Comparison of ENCODE assay signal across 8 cellular contexts in genomic region chr6:5260661-5261544, GRCh38. TPM values are rescaled to one million over a fixed set of nuclear protein-coding genes. Genes with fewer than 3 reads are reported as not detected.
DNase-seq lines count a peak whose midpoint lies in the region; ATAC-seq and TF ChIP-seq lines count a peak whose summit lies in the region.

FARS2 (plus strand) TSS chr6:5261513.
LYRM4 (minus strand) TSS chr6:5260950; CDS start chr6:5260733, 217 bp downstream.

- H2AFZ ChIP-seq in hepatocyte = peak within 1 kb of the TSS; percentile 77

- no peaks in the 10 kb centered on the region for H3K36me3 ChIP-seq in hepatocyte (replicated peaks; ENCODE audit: insufficient read depth, low read depth)

- H3K27ac ChIP-seq in hepatocyte = peak within 1 kb of the TSS; percentile 99

- peak within 1 kb of the TSS; percentile 82 for H3K4me3 ChIP-seq in hepatocyte

- no peaks in the 10 kb centered on the region for H3K9me3 ChIP-seq in hepatocyte (ENCODE audit: low read depth)

- H3K9me2 ChIP-seq in hepatocyte (replicated peaks; ENCODE audit: insufficient read depth) = no peaks in the 10 kb centered on the region

- H3K4me2 ChIP-seq in hepatocyte = peak within 1 kb of the TSS; percentile 72

- DNase-seq in NCI-H2029 (lab: John Stamatoyannopoulos, UW) (peak; percentile 95), T1000 (lab: John Stamatoyannopoulos, UW) (peak; percentile 88), astrocyte of the hippocampus (ENCODE audit: low read depth, low spot score) (peak; percentile 97), hepatocyte (ENCODE audit: low spot score) (peak; percentile 95), retina (peak; percentile 100), OCI-M2 (lab: John Stamatoyannopoulos, UW; ENCODE audit: unreplicated experiment) (no peak)

- peak; percentile 31 for TF ChIP-seq CTCF in hepatocyte (IDR thresholded peaks at IDR 0.05; ENCODE audit: poor library complexity)

- ATAC-seq in GM18508 (IDR thresholded peaks at IDR 0.05; ENCODE audit: insufficient read depth, unreplicated experiment) (peak; percentile 49), HG02981 (IDR thresholded peaks at IDR 0.05; ENCODE audit: unreplicated experiment) (peak; percentile 76)

- H3K27me3 ChIP-seq in hepatocyte = no peaks in the 10 kb centered on the region

- WGBS in hepatocyte (ENCODE audit: low lambda C conversion rate, missing lambda C conversion rate) = under 1% methylated on average over 57 of the region's 85 CpGs

- H4K20me1 ChIP-seq in hepatocyte (ENCODE audit: insufficient read depth, poor library complexity, severe bottlenecking) = no peaks in the 10 kb centered on the region

- no peaks in the 10 kb centered on the region for H3K4me1 ChIP-seq in hepatocyte (ENCODE audit: insufficient read depth)

- H3K79me2 ChIP-seq in hepatocyte = peaks cover 53% of the 10 kb centered on the region

RNA-seq across cellular contexts. Expression of gene FARS2, which starts in this region (rescaled TPM):
- 9.9 and 12.4 TPM in 2 replicates for total RNA-seq in hepatocyte
- 11.6 and 15.4 TPM in 2 replicates for polyA plus RNA-seq in hepatocyte

RNA-seq across cellular contexts. Expression of gene LYRM4, which starts in this region (rescaled TPM):
- total RNA-seq in hepatocyte = 19.0 and 22.9 TPM in 2 replicates
- 20.5 and 23.8 TPM in 2 replicates for polyA plus RNA-seq in hepatocyte
